Comparison of ENCODE assay signal across 14 cellular contexts in genomic region chr3:78048698-78049097, GRCh38.
DNase-seq lines count a peak whose midpoint lies in the region; ATAC-seq and TF ChIP-seq lines count a peak whose summit lies in the region.
"Had no signal": no experiment of that assay in that cellular context is flagged by ENCODE, and none has a peak within 500 bp of the region (broad histone marks: within the 10 kb centered on the region; RNA-seq: fewer than 3 reads in every experiment).

No MANE protein-coding gene starts in this region.

- peak overlapping the region; percentile 75 for H3K4me2 ChIP-seq in OCI-LY1 (ENCODE audit: low read length)

- no peaks in the 10 kb centered on the region for H3K9me2 ChIP-seq in OCI-LY1 (ENCODE audit: low read depth, low read length)

- H3K27me3 ChIP-seq in OCI-LY1 (ENCODE audit: insufficient read depth, low read length) (no peaks in the 10 kb centered on the region), foreskin keratinocyte (no peaks in the 10 kb centered on the region)
- H3K27me3 ChIP-seq: SJCRH30, spleen had no signal

- TF ChIP-seq CTCF in GM12865 (IDR thresholded peaks at IDR 0.05; ENCODE audit: insufficient read depth, low read depth, low read length, missing control alignments) (no peak), OCI-LY1 (IDR thresholded peaks at IDR 0.05; ENCODE audit: low read length) (no peak), foreskin keratinocyte (conservative IDR thresholded peaks at IDR 0.05) (no peak)

- H3K27ac ChIP-seq in OCI-LY1 (ENCODE audit: low read depth, low read length, poor library complexity, severe bottlenecking) (peak overlapping the region; percentile 26), foreskin keratinocyte (no peak overlapping the region)
- H3K27ac ChIP-seq: SJCRH30, spleen had no signal

- peak overlapping the region; percentile 32; the same call in 1 of the 2 replicates for H3K9ac ChIP-seq in OCI-LY1 (ENCODE audit: low read length)

- H3K4me3 ChIP-seq in GM12865 (ENCODE audit: low read depth, low read length): peak overlapping the region; percentile 25; the same call in 1 of the 2 replicates
- peak overlapping the region; percentile 47 for H3K4me3 ChIP-seq in OCI-LY1 (ENCODE audit: low read depth, low read length, poor library complexity, severe bottlenecking)
- H3K4me3 ChIP-seq: K562, SJCRH30 had no signal

- H3K79me2 ChIP-seq in OCI-LY1 (ENCODE audit: insufficient read depth, low read length): no peaks in the 10 kb centered on the region

- H3K36me3 ChIP-seq in OCI-LY1 (ENCODE audit: insufficient read depth, low read length): no peaks in the 10 kb centered on the region
- H3K36me3 ChIP-seq: SJCRH30, spleen had no signal

- H3K4me1 ChIP-seq in OCI-LY1 (ENCODE audit: insufficient read depth, low read length, severe bottlenecking): peaks cover 64% of the 10 kb centered on the region
- H3K4me1 ChIP-seq in foreskin keratinocyte: no peaks in the 10 kb centered on the region
- H3K4me1 ChIP-seq: SJCRH30, spleen had no signal

- H2AFZ ChIP-seq in OCI-LY1 (ENCODE audit: low read length): peak overlapping the region; percentile 95

- no peaks in the 10 kb centered on the region for H3F3A ChIP-seq in OCI-LY1 (ENCODE audit: insufficient read depth, low read length)

- peak; percentile 68 for ATAC-seq in HG02610 (IDR thresholded peaks at IDR 0.05; ENCODE audit: unreplicated experiment)
- peak; percentile 65 for ATAC-seq in foreskin keratinocyte
- no peak for ATAC-seq in HG02623 (IDR thresholded peaks at IDR 0.05; ENCODE audit: unreplicated experiment)
- ATAC-seq in GM19324 (IDR thresholded peaks at IDR 0.05; ENCODE audit: low FRiP score, unreplicated experiment): no peak
- ATAC-seq: K562; stimulated activated naive CD8-positive, alpha-beta T cell treated with anti-CD3 and anti-CD28 coated beads, Interleukin-15, amount 100 ng/mL, for 72 hours had no signal

- DNase-seq in GM12865 (ENCODE audit: low read depth): peak; percentile 49
- peak in 1 of 2 donors; percentile 37 for DNase-seq in foreskin keratinocyte
- no peak for DNase-seq in hypothalamus (lab: John Stamatoyannopoulos, UW)
- DNase-seq in activated effector memory CD4-positive, alpha-beta T cell treated with Interleukin-2 at 50 U/mL for 16 hours: no peak
- DNase-seq: activated naive CD4-positive, alpha-beta T cell treated with anti-CD3 and anti-CD28 coated beads, Interleukin-2, amount 10 ng/mL, durations not matched to agents 7 days and 5 days; NCI-H187 treated with DMSO at 0.1 percent for 48 hours; SJCRH30; spleen; stimulated activated naive CD8-positive, alpha-beta T cell treated with anti-CD3 and anti-CD28 coated beads, Interleukin-15, amount 100 ng/mL, for 72 hours had no signal

- no peaks in the 10 kb centered on the region for H4K20me1 ChIP-seq in OCI-LY1 (ENCODE audit: insufficient read depth, low read length)

- H3K9me3 ChIP-seq in OCI-LY1 (ENCODE audit: low read length): no peaks in the 10 kb centered on the region
- H3K9me3 ChIP-seq: SJCRH30, spleen had no signal

Comparison
In these comparisons a context has a peak if more than half of its experiments do, and no peak if none do; other contexts are left out.
1. ATAC-seq: peak in HG02610 (single experiment) and foreskin keratinocyte (single experiment); none in HG02623 (single experiment) and GM19324 (single experiment).